In genomic region chr3:354433-354832, GRCh38 we compare ENCODE assay signal across 8 cellular contexts.
DNase-seq lines count a peak whose midpoint lies in the region; ATAC-seq, FAIRE-seq and TF ChIP-seq lines count a peak whose summit lies in the region.

No MANE protein-coding gene starts in this region.

- no peaks in the 10 kb centered on the region for H3K27me3 ChIP-seq in keratinocyte (ENCODE audit: control insufficient read depth, extremely low read depth, insufficient read depth, low read length)
- no peaks in the 10 kb centered on the region for H3K27me3 ChIP-seq in testis

- H3K4me3 ChIP-seq in astrocyte of the cerebellum (ENCODE audit: low read depth, low read length): no peak overlapping the region
- no peak overlapping the region for H3K4me3 ChIP-seq in keratinocyte (ENCODE audit: control insufficient read depth in 2 of 3, extremely low read depth in 1 of 3, insufficient read depth in 2 of 3, low read depth in 1 of 3, low read length in 3 of 3)
- no peak overlapping the region for H3K4me3 ChIP-seq in testis

- H3K4me1 ChIP-seq in keratinocyte (ENCODE audit: control insufficient read depth, extremely low read depth, insufficient read depth, low read length) (peaks cover 6% of the 10 kb centered on the region), testis (no peaks in the 10 kb centered on the region)

- no peak overlapping the region for H3K9ac ChIP-seq in keratinocyte (ENCODE audit: control insufficient read depth, extremely low read depth, insufficient read depth, low read length)

- DNase-seq in DMS 273 (lab: John Stamatoyannopoulos, UW; ENCODE audit: unreplicated experiment): peak; percentile 76
- no peak for DNase-seq in DMS 273 treated with DMSO at 0.1 percent for 48 hours (lab: John Stamatoyannopoulos, UW)
- no peak for DNase-seq in GM19239 (ENCODE audit: insufficient read length, low spot score)
- peak; percentile 63 to 79 for DNase-seq in NCI-H526 (lab: John Stamatoyannopoulos, UW)
- peak; percentile 28 for DNase-seq in astrocyte of the cerebellum (ENCODE audit: low read depth)
- no peak for DNase-seq in keratinocyte (ENCODE audit: low read depth, low spot score)
- DNase-seq in testis: peak; percentile 60

- peak; percentile 71 for ATAC-seq in HG03196 (IDR thresholded peaks at IDR 0.05; ENCODE audit: unreplicated experiment)

- dilution Hi-C loops in keratinocyte (cut with MboI; ENCODE audit: extremely low pct_ligation_motif_present, low sequenced_read_pairs): no loop called here

- H3K36me3 ChIP-seq in keratinocyte (ENCODE audit: control insufficient read depth in 2 of 2, extremely low read depth in 1 of 2, insufficient read depth in 2 of 2, low read length in 2 of 2): no peaks in the 10 kb centered on the region
- H3K36me3 ChIP-seq in testis (ENCODE audit: low read depth, missing control alignments): no peaks in the 10 kb centered on the region

- no peaks in the 10 kb centered on the region for H3K9me1 ChIP-seq in keratinocyte (ENCODE audit: control insufficient read depth, extremely low read depth, insufficient read depth, low read length)

- intact Hi-C loops in testis (cut with DNase I; ENCODE audit: low total_unique reads): no loop called here

- no peaks in the 10 kb centered on the region for H3K9me3 ChIP-seq in keratinocyte (ENCODE audit: control insufficient read depth, low read depth, low read length)
- H3K9me3 ChIP-seq in testis: no peaks in the 10 kb centered on the region

- H4K20me1 ChIP-seq in keratinocyte (ENCODE audit: control insufficient read depth, extremely low read depth, insufficient read depth, low read length): no peaks in the 10 kb centered on the region

- no peaks in the 10 kb centered on the region for H3K79me2 ChIP-seq in keratinocyte (ENCODE audit: control insufficient read depth, insufficient read depth, low read length)

- WGBS in testis, 2 donors: 29 to 42% methylated on average over 3 of the region's 3 CpGs

- TF ChIP-seq POLR2A in testis (IDR thresholded peaks at IDR 0.05): no peak

- H3K27ac ChIP-seq in keratinocyte (ENCODE audit: control insufficient read depth, insufficient read depth, low read length) (no peak overlapping the region), testis (no peak overlapping the region)

- H2AFZ ChIP-seq in keratinocyte (ENCODE audit: control insufficient read depth, low read length): no peak overlapping the region

- FAIRE-seq in GM19239 (lab: Jason Lieb, UNC): peak; percentile 98
- peak; percentile 51 for FAIRE-seq in keratinocyte (lab: Jason Lieb, UNC)

- TF ChIP-seq CTCF in astrocyte of the cerebellum (IDR thresholded peaks at IDR 0.05; ENCODE audit: low read depth, low read length, missing control alignments): peak; percentile 78
- TF ChIP-seq CTCF in keratinocyte (optimal IDR thresholded peaks at IDR 0.05 in 1 of 3, IDR thresholded peaks at IDR 0.05 in 1 of 3, conservative IDR thresholded peaks at IDR 0.05 in 1 of 3; ENCODE audit: extremely low read depth in 1 of 3, insufficient read depth in 2 of 3, low read length in 3 of 3): peak; percentile 54 to 80 (median 68)
- peak; percentile 54 to 69 (median 69) for TF ChIP-seq CTCF in testis (IDR thresholded peaks at IDR 0.05)

- no peak overlapping the region for H3K4me2 ChIP-seq in keratinocyte (ENCODE audit: control insufficient read depth, extremely low read depth, insufficient read depth, low read depth, low read length)

- in situ Hi-C loops in astrocyte of the cerebellum (cut with HindIII; ENCODE audit: low sequenced_read_pairs): no loop called here

Comparison
In these comparisons a context has a peak if more than half of its experiments do, and no peak if none do; other contexts are left out.
1. DNase-seq: peak in DMS 273 (single experiment), NCI-H526 (2 of 2), astrocyte of the cerebellum (single experiment) and testis (single experiment); none in DMS 273 treated with DMSO at 0.1 percent for 48 hours (single experiment), GM19239 (single experiment) and keratinocyte (single experiment).
2. Peak in every context shown above with its lines, with median percentiles within 50 percentile points of each other: CTCF ChIP-seq.